Comparison of ENCODE assay signal across 12 cellular contexts in the genomic region with DNA sequence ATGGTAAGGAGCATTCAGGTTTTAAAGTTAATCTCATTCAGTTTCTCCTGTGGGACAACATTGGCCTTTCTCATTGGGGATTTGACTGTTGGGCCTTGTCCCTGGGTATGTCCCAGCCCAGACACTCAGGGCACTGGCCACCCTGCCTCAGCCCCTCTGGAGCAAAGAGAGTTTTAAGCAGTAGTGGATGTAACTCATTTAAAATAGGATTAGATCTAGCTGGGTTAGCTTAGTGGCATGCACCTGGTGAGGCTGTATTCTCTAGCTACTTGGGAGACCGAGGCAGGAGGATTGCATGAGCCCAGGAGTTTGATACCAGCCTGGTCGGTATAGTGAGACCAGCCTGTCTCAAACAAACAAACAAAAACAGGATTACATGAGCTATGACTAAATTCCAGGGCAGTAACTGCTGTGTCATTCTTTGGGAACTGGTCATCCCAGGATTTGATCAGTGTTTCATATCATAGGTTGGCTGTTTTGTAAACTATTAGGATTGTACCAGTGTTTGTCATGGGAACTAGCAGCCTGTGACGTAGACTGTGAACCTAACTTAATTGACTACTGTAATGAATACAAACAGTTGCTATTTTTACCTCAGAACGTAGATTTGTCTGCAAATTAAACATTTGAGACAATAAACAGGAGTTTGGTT. TPM values are rescaled to one million over a fixed set of nuclear protein-coding genes. Genes with fewer than 3 reads are reported as not detected.
A peak's percentile ranks its signal among the peaks of the same experiment; 100 is the strongest.
DNase-seq lines count a peak whose midpoint lies in the region; ATAC-seq, FAIRE-seq and TF ChIP-seq lines count a peak whose summit lies in the region.
"Had no signal": no experiment of that assay in that cellular context is flagged by ENCODE, and none has a peak within 500 bp of the region (broad histone marks: within the 10 kb centered on the region; RNA-seq: fewer than 3 reads in every experiment).

No MANE protein-coding gene starts in this region.

- TF ChIP-seq EP300 in GM12878 (IDR thresholded peaks at IDR 0.05; ENCODE audit: borderline replicate concordance in 1 of 2, control insufficient read depth in 1 of 2, low read depth in 2 of 2, low read length in 2 of 2), result no peak

- no peak overlapping the region for H2BK120ac ChIP-seq in mesendoderm (ENCODE audit: low read depth, low read length)

- peak; percentile 51 for DNase-seq in HT1080 (ENCODE audit: low read depth)
- DNase-seq in GM12878 (ENCODE audit: low read depth, low spot score), result no peak
- DNase-seq in mesendoderm, result no peak
- no peak for DNase-seq in G401 (ENCODE audit: low spot score)
- DNase-seq in right cardiac atrium, result no peak
- DNase-seq in pancreas, result no peak
- DNase-seq: KG1, uterus had no signal

- H3K9me3 ChIP-seq in GM12878 (replicated peaks; ENCODE audit: control insufficient read depth, insufficient read depth, low read length) (no peaks in the 10 kb centered on the region), right cardiac atrium (ENCODE audit: control insufficient read depth, low read length) (no peaks in the 10 kb centered on the region), pancreas (no peaks in the 10 kb centered on the region)
- H3K9me3 ChIP-seq: adrenal gland, HAP-1, uterus had no signal

- peaks cover 89% of the 10 kb centered on the region for H3K4me1 ChIP-seq in GM12878 (ENCODE audit: control insufficient read depth, insufficient read depth, low read length)
- peaks cover 10% of the 10 kb centered on the region for H3K4me1 ChIP-seq in mesendoderm (ENCODE audit: control insufficient read depth, low read depth, low read length)
- H3K4me1 ChIP-seq in right cardiac atrium (ENCODE audit: control insufficient read depth, insufficient read depth, low read length), result peaks cover 17% of the 10 kb centered on the region
- H3K4me1 ChIP-seq in pancreas, result peaks cover 0 to 6% (median 0%) of the 10 kb centered on the region in 3 donors
- H3K4me1 ChIP-seq: uterus had no signal

- H3K56ac ChIP-seq in mesendoderm (ENCODE audit: low read length), result peak overlapping the region; percentile 28

- no peak overlapping the region for H2AFZ ChIP-seq in GM12878 (ENCODE audit: control insufficient read depth, low read depth, low read length)

- FAIRE-seq in GM12878 (lab: Jason Lieb, UNC), result no peak
- no peak for FAIRE-seq in pancreas (lab: Jason Lieb, UNC)

- no peak overlapping the region for H4K8ac ChIP-seq in mesendoderm (ENCODE audit: low read depth, low read length)

- peaks cover 93% of the 10 kb centered on the region for H3K79me2 ChIP-seq in GM12878 (ENCODE audit: control insufficient read depth, insufficient read depth, low read length)
- peaks cover 93% of the 10 kb centered on the region for H3K79me2 ChIP-seq in mesendoderm (ENCODE audit: control insufficient read depth, insufficient read depth, low read length)

- H3K27ac ChIP-seq in C4-2B (peak overlapping the region; percentile 34; the same call in 1 of the 2 replicates), GM12878 (ENCODE audit: control insufficient read depth, insufficient read depth) (peak overlapping the region; percentile 77; the same call in 1 of the 2 replicates), mesendoderm (ENCODE audit: low read depth, low read length) (no peak overlapping the region), right cardiac atrium (ENCODE audit: low read length) (no peak overlapping the region), pancreas (no peak overlapping the region)
- H3K27ac ChIP-seq: uterus had no signal

- no peak for TF ChIP-seq CTCF in C4-2B (conservative IDR thresholded peaks at IDR 0.05)
- TF ChIP-seq CTCF in GM12878 (IDR thresholded peaks at IDR 0.05 in 2 of 3, conservative IDR thresholded peaks at IDR 0.05 in 1 of 3; ENCODE audit: control insufficient read depth in 2 of 3, extremely low read depth in 1 of 3, insufficient read depth in 1 of 3, low read depth in 3 of 3, low read length in 3 of 3), result no peak
- TF ChIP-seq CTCF in pancreas (IDR thresholded peaks at IDR 0.05), result no peak

- H3K36me3 ChIP-seq in GM12878 (ENCODE audit: control insufficient read depth in 2 of 2, insufficient read depth in 2 of 2, low read length in 1 of 2), result peaks cover 6 to 25% of the 10 kb centered on the region in 2 experiments; a peak in 3 of 4 replicates
- no peaks in the 10 kb centered on the region for H3K36me3 ChIP-seq in mesendoderm (ENCODE audit: control insufficient read depth, insufficient read depth, low read length)
- no peaks in the 10 kb centered on the region for H3K36me3 ChIP-seq in pancreas
- H3K36me3 ChIP-seq: adrenal gland, uterus had no signal

- 77% methylated on average over 4 of the region's 4 CpGs for WGBS in GM12878 (ENCODE audit: insufficient coverage, insufficient replicate concordance, low lambda C conversion rate, missing lambda C conversion rate)
- WGBS in mesendoderm (ENCODE audit: extremely low coverage, insufficient coverage, low lambda C conversion rate), result no CpG with 5 or more reads among the region's 4 CpGs
- 90% methylated on average over 4 of the region's 4 CpGs for whole genome bisulfite sequencing in right cardiac atrium
- 58% methylated on average over 4 of the region's 4 CpGs for WGBS in pancreas, 2 donors

- in situ Hi-C loops in GM12878 (cut with MboI) (no loop called here), G401 (cut with HindIII; ENCODE audit: low sequenced_read_pairs) (no loop called here)

- no peak overlapping the region for H3K4me3 ChIP-seq in GM12878
- no peak overlapping the region for H3K4me3 ChIP-seq in mesendoderm (ENCODE audit: low read length)
- no peak overlapping the region for H3K4me3 ChIP-seq in right cardiac atrium (ENCODE audit: low read length)
- H3K4me3 ChIP-seq in pancreas, result no peak overlapping the region
- H3K4me3 ChIP-seq: adrenal gland, HAP-1, uterus had no signal

- no peak overlapping the region for H3K9ac ChIP-seq in GM12878 (ENCODE audit: control insufficient read depth, insufficient read depth, low read length)
- no peak overlapping the region for H3K9ac ChIP-seq in mesendoderm (ENCODE audit: low read length)

- no peak overlapping the region for H2BK15ac ChIP-seq in mesendoderm (replicated peaks; ENCODE audit: low read depth)

- intact Hi-C loops in GM12878 (cut with micrococcal nuclease; ENCODE audit: unreplicated experiment), result no loop called here
- intact Hi-C loops in right cardiac atrium (cut with DNase I), result no loop called here
- intact Hi-C loops in pancreas (cut with DNase I), result no loop called here

- no peak overlapping the region for H3K4me2 ChIP-seq in GM12878 (ENCODE audit: control insufficient read depth, insufficient read depth)
- no peak overlapping the region for H3K4me2 ChIP-seq in mesendoderm (ENCODE audit: low read length)

- CTCF ChIA-PET in GM12878 (lab: Yijun Ruan, JAX), result interaction anchor here (0.7 to 5.3 kb wide), 7 partner anchors 8 to 152 kb away, joined by 3 to 32 read pairs (median 9); no protein-coding TSS in a partner anchor

- POLR2A ChIA-PET in GM12878 (lab: Charles Lee), result interaction anchor here (0.6 to 27.0 kb wide), 6 partner anchors 10 to 372 kb away, joined by 3 to 545 read pairs (median 12); a partner anchor contains a TSS

- SMC1A ChIA-PET in GM12878 (lab: Charles Lee; ENCODE audit: uncharacterized antibody, unreplicated experiment), result interaction anchor here (0.5 to 28.2 kb wide), 6 partner anchors 6 to 691 kb away, joined by 3 to 816 read pairs (median 214); a partner anchor contains a TSS

- TF ChIP-seq RAD21 in GM12878 (IDR thresholded peaks at IDR 0.05; ENCODE audit: insufficient read depth, low read depth, low read length), result no peak

- no peak for TF ChIP-seq POLR2A in GM12878 (IDR thresholded peaks at IDR 0.05; ENCODE audit: low read depth, low read length)

- peaks cover 64% of the 10 kb centered on the region for H3K79me1 ChIP-seq in mesendoderm (ENCODE audit: low read length)

- no TSS peak for BruUV-seq in GM12878 (replicated peaks; lab: Mats Ljungman, UMichigan)

- H3K27me3 ChIP-seq in GM12878 (replicated peaks in 1 of 2; ENCODE audit: control insufficient read depth in 2 of 2, insufficient read depth in 2 of 2, low read length in 1 of 2) (no peaks in the 10 kb centered on the region), mesendoderm (ENCODE audit: insufficient read depth, low read length, poor library complexity) (no peaks in the 10 kb centered on the region), right cardiac atrium (ENCODE audit: control insufficient read depth, insufficient read depth) (no peaks in the 10 kb centered on the region), pancreas (no peaks in the 10 kb centered on the region)
- H3K27me3 ChIP-seq: adrenal gland, uterus had no signal

- no peak overlapping the region for H3K18ac ChIP-seq in mesendoderm (ENCODE audit: low read length)

- H4K20me1 ChIP-seq in GM12878 (ENCODE audit: control insufficient read depth, insufficient read depth), result no peaks in the 10 kb centered on the region; the same call in 1 of the 2 replicates

- H2BK5ac ChIP-seq in mesendoderm (ENCODE audit: low read length), result no peak overlapping the region

- no peak overlapping the region for H4K5ac ChIP-seq in mesendoderm (ENCODE audit: low read length)

- ATAC-seq in GM12878, result no peak
- no peak for ATAC-seq in right cardiac atrium
- no peak for ATAC-seq in pancreas
- ATAC-seq in GM21717 (IDR thresholded peaks at IDR 0.05; ENCODE audit: unreplicated experiment), result no peak

- no peak overlapping the region for H3K4ac ChIP-seq in mesendoderm (ENCODE audit: low read depth, low read length)

- RAD21 ChIA-PET in GM12878 (lab: Charles Lee; ENCODE audit: unreplicated experiment), result interaction anchor here (1.1 to 13.1 kb wide), 8 partner anchors 10 to 58 kb away, joined by 3 to 199 read pairs (median 5); a partner anchor contains a TSS

- no peak overlapping the region for H2AK5ac ChIP-seq in mesendoderm (ENCODE audit: low read length)

- H3K23ac ChIP-seq in mesendoderm (ENCODE audit: low read length), result no peak overlapping the region

RNA-seq across cellular contexts. Expression of a gene that starts 12.5 kb away (rescaled TPM):
- 17.3 and 18.1 TPM in 2 replicates for total RNA-seq in HT1080 (2014; rRNA removed; shearing (Covaris generic))
- polyA plus RNA-seq in HT1080 (2015; cell fraction: cytosol; rRNA removed), result 7.7 and 9.0 TPM in 2 replicates
- 21.0 and 21.6 TPM in 2 replicates for polyA plus RNA-seq in HT1080 (2015; cell fraction: nucleus; rRNA removed)
- 373 and 420 TPM in 2 replicates for total RNA-seq in GM12878 (2013; cell fraction: nucleolus; rRNA removed)
- total RNA-seq in GM12878 (2014; rRNA removed) (37.9 and 42.8 TPM in 2 replicates), GM12878 (2014; rRNA removed; fragmentation: Illumina TruSeq; extraction: Trizol) (24.0 and 24.1 TPM in 2 replicates), GM12878 (2021) (54.0 and 62.3 TPM in 2 replicates), right cardiac atrium (10 to 100 TPM; 15.7 to 18.1 (median 15.8) TPM), pancreas (10 to 100 TPM in 1 of 6 donors, 1 to 10 TPM in 5; 6.1 to 13.4 (median 7.7) TPM)
- polyA plus RNA-seq in GM12878 (2011; ENCODE audit: low read depth), result 10.5 TPM
- polyA plus RNA-seq in GM12878 (2011; rRNA removed) (30.8 and 46.4 TPM in 2 replicates), GM12878 (2014; fragmentation: Illumina TruSeq; extraction: Trizol) (20.4 and 27.4 TPM in 2 replicates), GM12878 (2014; fragmentation: Nextera tagmentation; extraction: Ambion mirVana) (1 to 10 TPM; 4.7 to 6.2 TPM), GM12878 (2014; rRNA removed) (32.7 and 40.3 TPM in 2 replicates), GM12878 (2016; fragmentation: Nextera tagmentation; extraction: Ambion mirVana) (10 to 100 TPM; 41.1 to 45.9 TPM), right cardiac atrium (5.1 TPM), pancreas (1 to 10 TPM; 4.0 to 4.9 TPM)
- polyA plus RNA-seq in GM12878 (2011; cell fraction: cytosol; rRNA removed), result 45.8 and 56.6 TPM in 2 replicates
- polyA plus RNA-seq in GM12878 (2011; cell fraction: nucleus; rRNA removed), result 403 and 492 TPM in 2 replicates
- polyA plus RNA-seq in GM12878 (2012), result 19.7 and 20.5 TPM in 2 replicates
- polyA minus RNA-seq in GM12878 (2011; rRNA and poly(A)+ RNA removed), result 220 and 303 TPM in 2 replicates
- 32.1 and 33.5 TPM in 2 replicates for polyA minus RNA-seq in GM12878 (2011; cell fraction: cytosol; rRNA and poly(A)+ RNA removed)
- 290 and 381 TPM in 2 replicates for polyA minus RNA-seq in GM12878 (2011; cell fraction: nucleus; rRNA and poly(A)+ RNA removed)
- polyA plus RNA-seq in mesendoderm (2013, experiment 1 of 2), result 11.4 TPM
- 10.8 TPM for polyA plus RNA-seq in mesendoderm (2013, experiment 2 of 2)
- 11.3 and 15.2 TPM in 2 replicates for total RNA-seq in G401 (2014; rRNA removed; shearing (Covaris generic))

Comparison
In these comparisons a context has a peak if more than half of its experiments do, and no peak if none do; other contexts are left out.
1. H3K27ac ChIP-seq: peak in C4-2B (single experiment) and GM12878 (single experiment); none in mesendoderm (single experiment), right cardiac atrium (single experiment) and pancreas (0 of 4).